Comparison of ENCODE assay signal across 24 cellular contexts in the genomic region with DNA sequence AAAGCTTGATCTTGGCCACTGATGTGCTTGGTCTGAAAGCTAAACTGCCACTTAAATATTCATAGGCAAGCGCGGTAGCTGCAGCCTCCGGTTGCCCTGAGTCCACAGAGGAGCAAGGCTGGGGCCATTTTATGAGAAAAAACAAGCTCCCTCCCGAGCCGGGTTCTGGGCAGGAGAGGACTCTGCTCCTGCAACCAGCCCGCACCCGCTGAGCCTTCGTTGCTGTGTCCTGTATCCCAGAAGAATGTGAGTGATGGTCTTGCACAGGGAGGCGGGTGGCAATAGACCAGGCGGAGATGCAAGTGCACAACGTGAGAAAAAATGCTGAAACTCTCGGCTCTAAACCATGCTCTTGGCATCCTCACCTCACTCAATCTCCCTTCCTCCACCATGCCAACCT. TPM values are rescaled to one million over a fixed set of nuclear protein-coding genes. Genes with fewer than 3 reads are reported as not detected.
DNase-seq lines count a peak whose midpoint lies in the region; ATAC-seq lines count a peak whose summit lies in the region.
"Had no signal": no experiment of that assay in that cellular context is flagged by ENCODE, and none has a peak within 500 bp of the region (broad histone marks: within the 10 kb centered on the region; RNA-seq: fewer than 3 reads in every experiment).

No MANE protein-coding gene starts in this region.

- in situ Hi-C loops in G401 (cut with HindIII; ENCODE audit: low sequenced_read_pairs), result no loop called here

- no peak for ATAC-seq in HG03432 (IDR thresholded peaks at IDR 0.05; ENCODE audit: unreplicated experiment)

- peak in 2 of 3 experiments; percentile 10 to 47 for DNase-seq in NCI-H1417 (lab: John Stamatoyannopoulos, UW)
- DNase-seq in NCI-H1417 treated with DMSO at 0.1 percent for 48 hours (lab: John Stamatoyannopoulos, UW), result no peak
- DNase-seq in SHP77 treated with DMSO at 0.1 percent for 48 hours (lab: John Stamatoyannopoulos, UW), result peak; percentile 38
- DNase-seq in SHP77 (lab: John Stamatoyannopoulos, UW), result no peak
- peak; percentile 43 for DNase-seq in left kidney (ENCODE audit: low read depth, low spot score)
- DNase-seq in G401 (ENCODE audit: low spot score), result no peak
- no peak for DNase-seq in RPMI8226
- DNase-seq: 8988T, ACHN, BE2C, DMS153, GOT3, HFFc6, IMR-90, KG1, MG63, NCI-H1105 treated with DMSO at 0.1 percent for 48 hours, NCI-H187 treated with DMSO at 0.1 percent for 48 hours, NCI-H524 treated with DMSO at 0.1 percent for 48 hours, Peyer's patch, SJCRH30, T-helper 2 cell had no signal

RNA-seq across cellular contexts. Expression of gene RIMBP2, which starts 57.5 kb away (rescaled TPM):
- 65.0 and 75.3 TPM in 2 replicates for total RNA-seq in G401 (2014; rRNA removed; shearing (Covaris generic))
- total RNA-seq: HFFc6, IMR-90, OCI-LY7, SJCRH30 had no signal

Comparison
In these comparisons a context has a peak if more than half of its experiments do, and no peak if none do; other contexts are left out.
1. DNase-seq: peak in NCI-H1417 (2 of 3), SHP77 treated with DMSO at 0.1 percent for 48 hours (single experiment) and left kidney (single experiment); none in NCI-H1417 treated with DMSO at 0.1 percent for 48 hours (single experiment), SHP77 (0 of 2), G401 (single experiment) and RPMI8226 (single experiment).